27 cellular contexts compared by ENCODE assay signal in the genomic region with DNA sequence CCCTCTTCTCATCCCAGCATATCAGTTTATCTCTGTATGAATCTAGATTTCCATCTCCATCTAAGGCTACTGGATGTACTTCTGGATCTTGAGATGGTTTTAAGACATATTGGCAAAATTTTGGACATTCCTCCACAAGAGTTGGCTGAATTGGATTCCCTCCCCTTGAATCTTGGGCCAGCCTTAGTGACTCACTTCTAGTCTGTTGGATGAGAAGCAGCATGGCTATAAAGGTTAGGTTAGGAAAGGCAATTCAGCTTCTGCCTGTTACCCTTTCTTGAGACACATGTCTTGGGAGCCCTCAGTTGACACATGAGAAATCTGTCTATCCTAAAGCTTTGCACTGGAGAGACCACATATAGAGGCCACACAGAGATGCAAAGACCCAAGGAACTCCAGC.
"Had no signal": no experiment of that assay in that cellular context is flagged by ENCODE, and none has a peak within 500 bp of the region (broad histone marks: within the 10 kb centered on the region; RNA-seq: fewer than 3 reads in every experiment).

No MANE protein-coding gene starts in this region.

- H3K4me3 Mint-ChIP-seq: stimulated activated effector memory CD8-positive, alpha-beta T cell treated with anti-CD3 and anti-CD28 coated beads, Interleukin-12 subunit alpha, Interleukin-12 subunit beta, amount 100 ng/mL, for 72 hours; stimulated activated naive B cell treated with anti-CD40 and anti-IgM and Interleukin-4, amounts not matched to agents 10 μg/mL and 1 μg/mL and 100 μg/mL, for 72 hours; stimulated activated naive CD8-positive, alpha-beta T cell treated with anti-CD3 and anti-CD28 coated beads, Interleukin-15, amount 100 ng/mL, for 72 hours; stimulated activated naive CD8-positive, alpha-beta T cell treated with anti-CD3 and anti-CD28 coated beads, Interleukin-15, Interleukin-2, amounts not matched to agents 100 ng/mL and 50 ng/mL, for 24 hours; type B pancreatic cell had no signal

- H3K4me1 ChIP-seq: stomach, suprapubic skin, testis, thyroid gland, tibial artery, tibial nerve, transverse colon, upper lobe of left lung, upper lobe of right lung, uterus, vagina had no signal

- H3K4me1 Mint-ChIP-seq: stimulated activated effector memory CD8-positive, alpha-beta T cell treated with anti-CD3 and anti-CD28 coated beads, Interleukin-12 subunit alpha, Interleukin-12 subunit beta, amount 100 ng/mL, for 72 hours; stimulated activated naive B cell treated with anti-CD40 and anti-IgM and Interleukin-4, amounts not matched to agents 10 μg/mL and 1 μg/mL and 100 μg/mL, for 72 hours; stimulated activated naive CD8-positive, alpha-beta T cell treated with anti-CD3 and anti-CD28 coated beads, Interleukin-15, amount 100 ng/mL, for 72 hours had no signal

- H3K27me3 Mint-ChIP-seq: stimulated activated naive B cell treated with anti-CD40 and anti-IgM and Interleukin-4, amounts not matched to agents 10 μg/mL and 1 μg/mL and 100 μg/mL, for 72 hours; stimulated activated naive CD8-positive, alpha-beta T cell treated with anti-CD3 and anti-CD28 coated beads, Interleukin-15, amount 100 ng/mL, for 72 hours; stimulated activated naive CD8-positive, alpha-beta T cell treated with anti-CD3 and anti-CD28 coated beads, Interleukin-15, Interleukin-2, amounts not matched to agents 100 ng/mL and 50 ng/mL, for 24 hours; type B pancreatic cell had no signal

- ATAC-seq: stimulated activated effector memory CD8-positive, alpha-beta T cell treated with anti-CD3 and anti-CD28 coated beads, Interleukin-12 subunit alpha, Interleukin-12 subunit beta, amount 100 ng/mL, for 72 hours; stimulated activated naive B cell treated with anti-CD40 and anti-IgM and Interleukin-4, amounts not matched to agents 10 μg/mL and 1 μg/mL and 100 μg/mL, for 72 hours; stimulated activated naive CD8-positive, alpha-beta T cell treated with anti-CD3 and anti-CD28 coated beads, Interleukin-15, amount 100 ng/mL, for 72 hours; stimulated activated naive CD8-positive, alpha-beta T cell treated with anti-CD3 and anti-CD28 coated beads, Interleukin-15, Interleukin-2, amounts not matched to agents 100 U/mL and 50 U/mL, for 24 hours; upper lobe of right lung had no signal

- H3K36me3 ChIP-seq: stomach, suprapubic skin, thoracic aorta, thyroid gland, tibial nerve, transverse colon, upper lobe of left lung, upper lobe of right lung, uterus, vagina had no signal

- H3K9me3 Mint-ChIP-seq: stimulated activated naive CD8-positive, alpha-beta T cell treated with anti-CD3 and anti-CD28 coated beads, Interleukin-15, amount 100 ng/mL, for 72 hours; stimulated activated naive CD8-positive, alpha-beta T cell treated with anti-CD3 and anti-CD28 coated beads, Interleukin-15, Interleukin-2, amounts not matched to agents 100 ng/mL and 50 ng/mL, for 24 hours; type B pancreatic cell had no signal

- H3K27me3 ChIP-seq: stomach, suprapubic skin, testis, thyroid gland, tibial artery, tibial nerve, transverse colon, upper lobe of left lung, upper lobe of right lung, uterus, vagina had no signal

- H3K9me3 ChIP-seq: testis, thoracic aorta, thyroid gland, upper lobe of right lung had no signal

- H3K27ac ChIP-seq: stomach, suprapubic skin, testis, thoracic aorta, thyroid gland, tibial artery, tibial nerve, transverse colon, upper lobe of left lung, upper lobe of right lung, uterus, vagina had no signal

- H3K4me3 ChIP-seq: stomach, suprapubic skin, testis, thoracic aorta, thyroid gland, tibial artery, tibial nerve, transverse colon, upper lobe of left lung, upper lobe of right lung, uterus, vagina had no signal

- H3K36me3 Mint-ChIP-seq: stimulated activated effector memory CD8-positive, alpha-beta T cell treated with anti-CD3 and anti-CD28 coated beads, Interleukin-12 subunit alpha, Interleukin-12 subunit beta, amount 100 ng/mL, for 72 hours; stimulated activated naive B cell treated with anti-CD40 and anti-IgM and Interleukin-4, amounts not matched to agents 10 μg/mL and 1 μg/mL and 100 μg/mL, for 72 hours; type B pancreatic cell had no signal

- H3K27ac Mint-ChIP-seq: stimulated activated effector memory CD8-positive, alpha-beta T cell treated with anti-CD3 and anti-CD28 coated beads, Interleukin-12 subunit alpha, Interleukin-12 subunit beta, amount 100 ng/mL, for 72 hours; stimulated activated naive B cell treated with anti-CD40 and anti-IgM and Interleukin-4, amounts not matched to agents 10 μg/mL and 1 μg/mL and 100 μg/mL, for 72 hours; stimulated activated naive CD8-positive, alpha-beta T cell treated with anti-CD3 and anti-CD28 coated beads, Interleukin-15, amount 100 ng/mL, for 72 hours; stimulated activated naive CD8-positive, alpha-beta T cell treated with anti-CD3 and anti-CD28 coated beads, Interleukin-15, Interleukin-2, amounts not matched to agents 100 ng/mL and 50 ng/mL, for 24 hours; type B pancreatic cell had no signal

- DNase-seq: stimulated activated CD4-positive, alpha-beta T cell treated with anti-CD3 and anti-CD28 coated beads, Interleukin-2, amount 100 ng/mL, for 48 hours; stimulated activated CD4-positive, alpha-beta T cell treated with anti-CD3 and anti-CD28 coated beads, Interleukin-4, amount 100 ng/mL, for 1 hour; stimulated activated CD4-positive, alpha-beta T cell treated with anti-CD3 and anti-CD28 coated beads, Interleukin-4, amount 100 ng/mL, for 24 hours; stimulated activated CD4-positive, alpha-beta T cell treated with anti-CD3 and anti-CD28 coated beads, Interleukin-4, amount 100 ng/mL, for 4 hours; stimulated activated CD8-positive, alpha-beta memory T cell treated with anti-CD3 and anti-CD28 coated beads, Interleukin-4, amount 100 ng/mL, for 48 hours; stimulated activated naive B cell treated with anti-CD40 and anti-IgM and Interleukin-4, amounts not matched to agents 10 μg/mL and 1 μg/mL and 100 μg/mL, for 72 hours; stimulated activated naive CD4-positive, alpha-beta T cell; stimulated activated naive CD4-positive, alpha-beta T cell treated with Interleukin-2 at 50 U/mL for 16 hours; stimulated activated naive CD8-positive, alpha-beta T cell treated with anti-CD3 and anti-CD28 coated beads, Interleukin-15, amount 100 ng/mL, for 72 hours; stimulated activated naive CD8-positive, alpha-beta T cell treated with anti-CD3 and anti-CD28 coated beads, Interleukin-15, Interleukin-2, amounts not matched to agents 100 U/mL and 50 U/mL, for 24 hours; stomach; substantia nigra; testis; thyroid gland; tibial artery; transverse colon; trophoblast cell; upper lobe of left lung; upper lobe of right lung; uterus had no signal
